13 cellular contexts compared by ENCODE assay signal in genomic region chr5:115557667-115558387, GRCh38. TPM values are rescaled to one million over a fixed set of nuclear protein-coding genes. Genes with fewer than 3 reads are reported as not detected.
A peak's percentile ranks its signal among the peaks of the same experiment; 100 is the strongest.
DNase-seq lines count a peak whose midpoint lies in the region; ATAC-seq and TF ChIP-seq lines count a peak whose summit lies in the region.
"Had no signal": no experiment of that assay in that cellular context is flagged by ENCODE, and none has a peak within 500 bp of the region (broad histone marks: within the 10 kb centered on the region; RNA-seq: fewer than 3 reads in every experiment).

No MANE protein-coding gene starts in this region.

- no peak for TF ChIP-seq POLR2A in erythroblast (IDR thresholded peaks at IDR 0.05; ENCODE audit: low read length)

- no peak overlapping the region for H3K4me3 Mint-ChIP-seq in activated T-helper 17 cell treated with anti-CD3 and anti-CD28 coated beads, Interleukin-2, amount 50 U/mL, for 72 hours
- H3K4me3 Mint-ChIP-seq: CD8-positive, alpha-beta memory T cell; naive thymus-derived CD8-positive, alpha-beta T cell had no signal

- DNase-seq in EH (ENCODE audit: low read depth) (peak; percentile 40), NCI-H69 (lab: John Stamatoyannopoulos, UW) (peak; percentile 65), erythroblast (lab: John Stamatoyannopoulos, UW) (peak; percentile 61 to 64), COLO668 (lab: John Stamatoyannopoulos, UW; ENCODE audit: unreplicated experiment) (no peak), NCI-H2196 (lab: John Stamatoyannopoulos, UW; ENCODE audit: unreplicated experiment) (no peak)
- DNase-seq: CD8-positive, alpha-beta memory T cell; hypothalamus; naive thymus-derived CD8-positive, alpha-beta T cell; NCI-H1930 had no signal

- H3K27ac Mint-ChIP-seq in activated T-helper 17 cell treated with anti-CD3 and anti-CD28 coated beads, Interleukin-2, amount 50 U/mL, for 72 hours, result no peak overlapping the region

- H3K4me1 Mint-ChIP-seq in activated T-helper 17 cell treated with anti-CD3 and anti-CD28 coated beads, Interleukin-2, amount 50 U/mL, for 72 hours, result no peaks in the 10 kb centered on the region
- H3K4me1 Mint-ChIP-seq: CD8-positive, alpha-beta memory T cell had no signal

- no peaks in the 10 kb centered on the region for H3K27me3 ChIP-seq in neuron (ENCODE audit: insufficient read depth, low read length)

- no peaks in the 10 kb centered on the region for H3K9me3 ChIP-seq in neuron (ENCODE audit: low read length)

- ATAC-seq in GM18517 (IDR thresholded peaks at IDR 0.05; ENCODE audit: unreplicated experiment), result no peak
- ATAC-seq in activated T-helper 17 cell treated with anti-CD3 and anti-CD28 coated beads, Interleukin-2, amount 50 U/mL, for 72 hours (replicated peaks), result no peak
- ATAC-seq: naive thymus-derived CD8-positive, alpha-beta T cell had no signal

- H3K36me3 ChIP-seq in neuron (ENCODE audit: insufficient read depth, low read length), result no peaks in the 10 kb centered on the region

- peaks cover 4% of the 10 kb centered on the region for H3K9me3 Mint-ChIP-seq in activated T-helper 17 cell treated with anti-CD3 and anti-CD28 coated beads, Interleukin-2, amount 50 U/mL, for 72 hours

- no peaks in the 10 kb centered on the region for H3K36me3 Mint-ChIP-seq in activated T-helper 17 cell treated with anti-CD3 and anti-CD28 coated beads, Interleukin-2, amount 50 U/mL, for 72 hours (ENCODE audit: low read depth)
- H3K36me3 Mint-ChIP-seq: naive thymus-derived CD8-positive, alpha-beta T cell had no signal

- H3K4me1 ChIP-seq in neuron (ENCODE audit: insufficient read depth, low read length), result peaks cover 3% of the 10 kb centered on the region

- H3K4me3 ChIP-seq in neuron (ENCODE audit: low read length), result no peak overlapping the region

- peaks cover 15% of the 10 kb centered on the region for H3K27me3 Mint-ChIP-seq in activated T-helper 17 cell treated with anti-CD3 and anti-CD28 coated beads, Interleukin-2, amount 50 U/mL, for 72 hours

- peak overlapping the region; percentile 1 for H2AFZ ChIP-seq in neuron (ENCODE audit: low read depth, low read length)

RNA-seq across cellular contexts. Expression of gene FEM1C, which starts 13.3 kb away (rescaled TPM):
- 10 to 100 TPM; 14.2 to 33.7 TPM for total RNA-seq in activated T-helper 17 cell treated with anti-CD3 and anti-CD28 coated beads, Interleukin-2, amount 50 U/mL, for 72 hours

RNA-seq across cellular contexts. Expression of gene TICAM2, which starts 44.5 kb away (rescaled TPM):
- total RNA-seq in activated T-helper 17 cell treated with anti-CD3 and anti-CD28 coated beads, Interleukin-2, amount 50 U/mL, for 72 hours, result 1 to 10 TPM in 1 of 2 donors, under 1 TPM in 1; 0.56 to 3.6 TPM
- total RNA-seq: HT-29 had no signal

Comparison
In these comparisons a context has a peak if more than half of its experiments do, and no peak if none do; other contexts are left out.
1. DNase-seq: peak in EH (single experiment), NCI-H69 (single experiment) and erythroblast (2 of 2); none in COLO668 (single experiment) and NCI-H2196 (single experiment).